ENCODE assay signal across 8 cellular contexts in the genomic region with DNA sequence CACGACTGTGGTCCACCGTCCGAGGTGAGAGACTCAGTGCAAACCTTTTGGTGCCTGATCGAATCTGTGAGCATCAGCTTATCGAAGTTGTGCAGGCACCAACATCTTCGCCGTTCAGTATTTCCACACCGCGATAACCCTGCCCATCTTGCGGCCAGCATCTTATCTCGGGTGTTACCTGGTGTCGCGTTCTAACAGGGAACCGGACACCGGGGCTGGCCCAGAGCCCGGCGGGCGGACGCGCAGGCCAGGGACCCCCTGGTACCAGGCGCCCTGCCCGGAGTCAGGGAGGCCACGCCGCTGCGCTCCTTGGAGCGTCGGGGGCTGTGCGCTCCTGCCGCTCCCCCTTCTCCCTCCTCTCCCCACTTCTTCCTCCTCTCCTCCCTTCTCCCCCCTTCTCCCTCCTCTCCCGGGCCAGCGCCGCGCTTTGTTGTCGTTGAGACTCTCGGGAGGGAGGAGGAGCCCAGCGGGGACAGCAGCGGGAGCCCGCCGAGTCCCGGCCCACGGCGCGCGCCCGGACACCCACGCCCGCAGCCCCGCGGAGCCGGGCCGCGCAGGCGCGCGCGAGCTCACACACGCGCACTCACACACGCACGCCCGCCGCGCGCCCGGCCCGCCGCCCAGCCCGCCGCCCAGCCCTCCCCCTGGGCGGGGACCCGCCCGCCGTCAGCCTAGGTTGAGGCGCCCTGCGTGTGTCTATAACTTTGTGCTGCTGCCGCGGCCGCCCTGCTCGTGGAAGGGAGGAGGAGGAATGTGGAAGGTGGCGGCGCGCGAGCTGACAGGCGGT. TPM values are rescaled to one million over a fixed set of nuclear protein-coding genes. Genes with fewer than 3 reads are reported as not detected.
DNase-seq lines count a peak whose midpoint lies in the region; ATAC-seq and TF ChIP-seq lines count a peak whose summit lies in the region.

No MANE protein-coding gene starts in this region.

- H3K4me2 ChIP-seq in DOHH2 (ENCODE audit: low read length) (peak overlapping the region; percentile 96), GM23338 (peak overlapping the region; percentile 85)

- peak overlapping the region; percentile 96 for H3K4me3 Mint-ChIP-seq in GM23338
- peak overlapping the region; percentile 95 for H3K4me3 Mint-ChIP-seq in activated naive CD8-positive, alpha-beta T cell
- H3K4me3 Mint-ChIP-seq in glutamatergic neuron (ENCODE audit: unreplicated experiment), result peak overlapping the region; percentile 96
- H3K4me3 Mint-ChIP-seq in osteocyte (ENCODE audit: unreplicated experiment), result peak overlapping the region; percentile 87

- H3K79me2 ChIP-seq in DOHH2 (ENCODE audit: control insufficient read depth, low read length) (peaks cover 21% of the 10 kb centered on the region), GM23338 (replicated peaks; ENCODE audit: insufficient read depth) (peaks cover 23% of the 10 kb centered on the region)

- ATAC-seq in GM23338 (peak; percentile 1), SK-N-SH treated with all-trans-retinoic acid at 6 μM for 48 hours (peak; percentile 49), thoracic aorta (ENCODE audit: insufficient number of reproducible peaks, low FRiP score, low read depth) (peak; percentile 38)

- H3K4me3 ChIP-seq in DOHH2 (ENCODE audit: low read length) (peak overlapping the region; percentile 98), GM23338 (peak overlapping the region; percentile 97), thoracic aorta (peak overlapping the region; percentile 98)

- H3K9me3 ChIP-seq in DOHH2 (ENCODE audit: control insufficient read depth, insufficient read depth, low read length) (no peaks in the 10 kb centered on the region), thoracic aorta (no peaks in the 10 kb centered on the region)

- H3K4me1 Mint-ChIP-seq in GM23338 (peaks cover 20% of the 10 kb centered on the region), glutamatergic neuron (ENCODE audit: low read depth, unreplicated experiment) (peaks cover 19% of the 10 kb centered on the region), osteocyte (ENCODE audit: unreplicated experiment) (peaks cover 31% of the 10 kb centered on the region)
- peaks cover 25% of the 10 kb centered on the region for H3K4me1 Mint-ChIP-seq in activated naive CD8-positive, alpha-beta T cell (ENCODE audit: low read depth)

- H2AFZ ChIP-seq in GM23338, result peak overlapping the region; percentile 97

- H3K36me3 ChIP-seq in DOHH2 (ENCODE audit: control insufficient read depth, low read length) (peaks cover 14% of the 10 kb centered on the region), GM23338 (ENCODE audit: insufficient read depth) (no peaks in the 10 kb centered on the region), thoracic aorta (no peaks in the 10 kb centered on the region)

- H3K27ac Mint-ChIP-seq in GM23338 (peak overlapping the region; percentile 89; the same call in 1 of the 2 replicates), glutamatergic neuron (ENCODE audit: unreplicated experiment) (peak overlapping the region; percentile 93), osteocyte (ENCODE audit: unreplicated experiment) (peak overlapping the region; percentile 95)
- H3K27ac Mint-ChIP-seq in activated naive CD8-positive, alpha-beta T cell, result peak overlapping the region; percentile 94

- H3K9me2 ChIP-seq in DOHH2 (replicated peaks; ENCODE audit: control insufficient read depth, low read length) (no peaks in the 10 kb centered on the region), GM23338 (ENCODE audit: insufficient read depth) (no peaks in the 10 kb centered on the region)

- H3K27me3 ChIP-seq in DOHH2 (ENCODE audit: control insufficient read depth, low read length), result no peaks in the 10 kb centered on the region
- H3K27me3 ChIP-seq in GM23338 (ENCODE audit: insufficient read depth), result peaks cover 50% of the 10 kb centered on the region
- no peaks in the 10 kb centered on the region for H3K27me3 ChIP-seq in thoracic aorta (replicated peaks; ENCODE audit: insufficient read depth)

- H3F3A ChIP-seq in DOHH2 (ENCODE audit: control insufficient read depth, insufficient read depth), result peaks cover 22% of the 10 kb centered on the region
- H3F3A ChIP-seq in GM23338 (replicated peaks; ENCODE audit: low read depth), result 0 out of 2 replicates have a peak, but pooled peaks cover 3% of the 10 kb centered on the region

- H3K4me1 ChIP-seq in DOHH2 (ENCODE audit: control insufficient read depth, low read length) (peaks cover 33% of the 10 kb centered on the region), GM23338 (ENCODE audit: insufficient read depth) (peaks cover 28% of the 10 kb centered on the region), thoracic aorta (ENCODE audit: control insufficient read depth in 1 of 2, low read depth in 2 of 2) (peaks cover 14 to 20% of the 10 kb centered on the region in 2 donors)

- H3K27ac ChIP-seq in DOHH2 (ENCODE audit: low read depth, low read length) (peak overlapping the region; percentile 88), GM23338 (ENCODE audit: low read depth) (no peak overlapping the region), thoracic aorta (peak overlapping the region; percentile 100)

- DNase-seq in GM23338 (ENCODE audit: low spot score) (peak; percentile 74), MV-4-11 (lab: John Stamatoyannopoulos, UW) (peak; percentile 77), glutamatergic neuron (peak; percentile 83), osteocyte (ENCODE audit: extremely low spot score, unreplicated experiment) (peak; percentile 94), thoracic aorta (ENCODE audit: low spot score) (peak; percentile 79)

- peaks cover 6% of the 10 kb centered on the region; the same call in 2 of the 3 replicates for H3K9me3 Mint-ChIP-seq in GM23338
- H3K9me3 Mint-ChIP-seq in activated naive CD8-positive, alpha-beta T cell (ENCODE audit: low read depth), result no peaks in the 10 kb centered on the region
- peaks cover 18% of the 10 kb centered on the region for H3K9me3 Mint-ChIP-seq in glutamatergic neuron (ENCODE audit: unreplicated experiment)
- no peaks in the 10 kb centered on the region for H3K9me3 Mint-ChIP-seq in osteocyte (ENCODE audit: unreplicated experiment)

- H4K20me1 ChIP-seq in DOHH2 (ENCODE audit: control insufficient read depth, insufficient read depth, low read depth, low read length), result peaks cover 13% of the 10 kb centered on the region
- H4K20me1 ChIP-seq in GM23338 (replicated peaks; ENCODE audit: insufficient read depth), result peaks cover 6% of the 10 kb centered on the region; the same call in 1 of the 2 replicates

- no peak for TF ChIP-seq CTCF in DOHH2 (IDR thresholded peaks at IDR 0.05; ENCODE audit: low read depth, low read length, poor library complexity, severe bottlenecking)
- no peak for TF ChIP-seq CTCF in GM23338 (conservative IDR thresholded peaks at IDR 0.05; ENCODE audit: low read depth in 2 of 2)
- TF ChIP-seq CTCF in glutamatergic neuron (IDR thresholded peaks at IDR 0.05; ENCODE audit: partially characterized antibody, unreplicated experiment), result no peak
- TF ChIP-seq CTCF in osteocyte (IDR thresholded peaks at IDR 0.05), result no peak
- TF ChIP-seq CTCF in thoracic aorta (IDR thresholded peaks at IDR 0.05), result no peak

- H3K27me3 Mint-ChIP-seq in GM23338 (ENCODE audit: insufficient read depth, low read depth, poor library complexity), result peaks cover 30% of the 10 kb centered on the region
- H3K27me3 Mint-ChIP-seq in activated naive CD8-positive, alpha-beta T cell, result no peaks in the 10 kb centered on the region
- peaks cover 24% of the 10 kb centered on the region for H3K27me3 Mint-ChIP-seq in glutamatergic neuron (ENCODE audit: unreplicated experiment)
- H3K27me3 Mint-ChIP-seq in osteocyte (ENCODE audit: unreplicated experiment), result no peaks in the 10 kb centered on the region

- H3K36me3 Mint-ChIP-seq in GM23338 (ENCODE audit: low read depth), result peaks cover 5% of the 10 kb centered on the region; the same call in 2 of the 3 replicates
- H3K36me3 Mint-ChIP-seq in activated naive CD8-positive, alpha-beta T cell, result no peaks in the 10 kb centered on the region
- H3K36me3 Mint-ChIP-seq in glutamatergic neuron (ENCODE audit: unreplicated experiment), result peaks cover 7% of the 10 kb centered on the region
- H3K36me3 Mint-ChIP-seq in osteocyte (ENCODE audit: unreplicated experiment), result no peaks in the 10 kb centered on the region

TF ChIP-seq in GM23338, 12 proteins besides CTCF, POLR2A, EP300 and RAD21 (continues in another document):
- no peak for TF ChIP-seq STAT1 (IDR thresholded peaks at IDR 0.05; ENCODE audit: unreplicated experiment)

TF ChIP-seq in SK-N-SH treated with all-trans-retinoic acid at 6 μM for 48 hours, 23 proteins besides CTCF, POLR2A, EP300 and RAD21 (continues in another document):
- no peak for TF ChIP-seq ZNF70 (CRISPR knock-in tag; IDR thresholded peaks at IDR 0.05)
- peak; percentile 17; the same call in 1 of the 2 replicates for TF ChIP-seq ZFP3 (CRISPR knock-in tag; IDR thresholded peaks at IDR 0.05)
- TF ChIP-seq ZFP30 (CRISPR knock-in tag; IDR thresholded peaks at IDR 0.05), result no peak
- TF ChIP-seq ISL1 (CRISPR knock-in tag; IDR thresholded peaks at IDR 0.05), result no peak
- TF ChIP-seq ZC3H10 (CRISPR knock-in tag; IDR thresholded peaks at IDR 0.05), result no peak
- no peak for TF ChIP-seq CREB5 (CRISPR knock-in tag; IDR thresholded peaks at IDR 0.05; ENCODE audit: low read depth)
- no peak for TF ChIP-seq ESRRG (CRISPR knock-in tag; IDR thresholded peaks at IDR 0.05)
- TF ChIP-seq CSDC2 (CRISPR knock-in tag; IDR thresholded peaks at IDR 0.05), result 0 out of 2 replicates have a peak, but pooled peaks have one; percentile 15

RNA-seq across cellular contexts. Expression of gene FOXO3, which starts 1.4 kb away (rescaled TPM):
- 20.2 and 20.4 TPM in 2 replicates for total RNA-seq in GM23338 (2014; rRNA removed; shearing (Covaris generic))
- polyA plus RNA-seq in GM23338 (2016; fragmentation: Nextera tagmentation; extraction: Ambion mirVana), result 9.1 and 9.8 TPM in 2 replicates
- total RNA-seq in glutamatergic neuron (ENCODE audit: unreplicated experiment) (30.3 TPM), osteocyte (60.3 and 62.9 TPM in 2 replicates), thoracic aorta (100 to 1,000 TPM; 106 to 149 TPM)
